In the genomic region with DNA sequence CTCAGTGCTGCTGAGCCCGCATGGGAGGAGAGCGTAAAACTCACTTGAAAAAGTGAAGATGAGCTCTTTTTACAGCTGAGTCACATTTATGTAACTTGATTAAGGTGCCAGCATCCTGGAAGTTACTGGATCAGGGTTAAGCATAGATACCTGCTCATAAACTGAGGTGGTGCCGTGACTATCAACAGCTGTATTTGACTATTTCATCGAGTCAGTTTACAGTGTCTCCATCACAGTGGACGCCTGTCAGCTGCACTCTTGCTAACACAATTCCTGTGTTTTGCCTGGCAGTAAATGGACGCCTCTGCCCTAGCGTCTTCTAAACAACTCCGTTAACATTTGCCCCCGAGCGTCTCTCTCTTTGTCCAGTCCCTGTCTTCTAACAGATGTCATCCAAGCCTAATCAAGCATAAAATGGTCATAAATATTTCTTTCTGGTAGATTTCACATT, we compare ENCODE assay signal across 10 cellular contexts.
DNase-seq lines count a peak whose midpoint lies in the region; ATAC-seq, FAIRE-seq and TF ChIP-seq lines count a peak whose summit lies in the region.
"Had no signal": no experiment of that assay in that cellular context is flagged by ENCODE, and none has a peak within 500 bp of the region (broad histone marks: within the 10 kb centered on the region; RNA-seq: fewer than 3 reads in every experiment).

No MANE protein-coding gene starts in this region.

- intact Hi-C loops in HepG2 (cut with micrococcal nuclease; ENCODE audit: unreplicated experiment) = loop anchor here (5.0 kb wide), 1 partner anchor 38 kb away; no protein-coding TSS in a partner anchor
- intact Hi-C loops in right lobe of liver (cut with DNase I) = no loop called here

- ATAC-seq in HepG2 (no peak; the same call in 1 of the 3 replicates), right lobe of liver (no peak), GM21529 (IDR thresholded peaks at IDR 0.05; ENCODE audit: unreplicated experiment) (no peak)

- TF ChIP-seq EP300 in HepG2 (IDR thresholded peaks at IDR 0.05; ENCODE audit: low read depth in 2 of 2, low read length in 2 of 2) = no peak
- no peak for TF ChIP-seq EP300 in HepG2 (CRISPR knock-in tag; IDR thresholded peaks at IDR 0.05; ENCODE audit: borderline replicate concordance)

- peaks cover 17% of the 10 kb centered on the region for H3K9me3 Mint-ChIP-seq in nephron progenitor cell

- DNase-seq in HepG2 (ENCODE audit: low spot score) (no peak), right lobe of liver (no peak), choroid plexus epithelial cell (ENCODE audit: low read depth) (peak; percentile 45), nephron progenitor cell (peak; percentile 28), AG08396 (ENCODE audit: low spot score) (no peak), GM19239 (ENCODE audit: insufficient read length, low spot score) (no peak)
- DNase-seq in activated effector memory CD4-positive, alpha-beta T cell treated with Interleukin-2 at 50 U/mL for 16 hours = no peak
- DNase-seq: activated gamma-delta T cell treated with Interleukin-2 at 50 U/mL for 16 hours had no signal

- H3K4me3 Mint-ChIP-seq in nephron progenitor cell = peak overlapping the region; percentile 28

- no peaks in the 10 kb centered on the region for H3K27me3 Mint-ChIP-seq in nephron progenitor cell (ENCODE audit: low read depth, poor library complexity)

- no peak overlapping the region; the same call in 1 of the 2 replicates for H3K4me2 ChIP-seq in HepG2 (ENCODE audit: low read depth, low read length)

- H3K9me3 ChIP-seq in HepG2 (ENCODE audit: low read length) (no peaks in the 10 kb centered on the region), right lobe of liver (no peaks in the 10 kb centered on the region)

- peaks cover 32% of the 10 kb centered on the region for H3K36me3 Mint-ChIP-seq in nephron progenitor cell (ENCODE audit: low read depth)

- no peak for TF ChIP-seq POLR2A in HepG2 (IDR thresholded peaks at IDR 0.05; ENCODE audit: insufficient read depth in 1 of 2, low read depth in 2 of 2, low read length in 2 of 2)
- TF ChIP-seq POLR2A in right lobe of liver (IDR thresholded peaks at IDR 0.05) = no peak

- H3K4me3 ChIP-seq in HepG2 (replicated peaks in 1 of 3; ENCODE audit: insufficient read depth in 1 of 3, low read depth in 2 of 3, low read length in 3 of 3) (no peak overlapping the region), right lobe of liver (no peak overlapping the region), choroid plexus epithelial cell (ENCODE audit: low read depth, low read length) (no peak overlapping the region)

- H3K27ac ChIP-seq in HepG2 (ENCODE audit: extremely low read length, insufficient read depth, low read length) = peak overlapping the region; percentile 34
- no peak overlapping the region for H3K27ac ChIP-seq in right lobe of liver

- H3K36me3 ChIP-seq in HepG2 (replicated peaks in 1 of 2; ENCODE audit: control insufficient read depth in 1 of 2, insufficient read depth in 2 of 2, low read length in 2 of 2) (peaks cover 3 to 24% of the 10 kb centered on the region in 2 experiments), right lobe of liver (no peaks in the 10 kb centered on the region)

- POLR2A ChIA-PET in HepG2 (lab: Yijun Ruan, JAX) = no interaction called here

- TF ChIP-seq CTCF in HepG2 (CRISPR knock-in tag; IDR thresholded peaks at IDR 0.05) (no peak), right lobe of liver (IDR thresholded peaks at IDR 0.05) (no peak), choroid plexus epithelial cell (conservative IDR thresholded peaks at IDR 0.05; ENCODE audit: low read depth, low read length) (no peak), nephron progenitor cell (IDR thresholded peaks at IDR 0.05) (no peak)

- peaks cover 59% of the 10 kb centered on the region for H3K4me1 ChIP-seq in HepG2 (ENCODE audit: insufficient read depth, low read length)
- peaks cover 0 to 32% (median 5%) of the 10 kb centered on the region in 4 donors for H3K4me1 ChIP-seq in right lobe of liver

- no peak overlapping the region for H3K9ac ChIP-seq in HepG2 (ENCODE audit: insufficient read depth, low read depth, low read length)

- no TSS peak for BruUV-seq in HepG2 (replicated peaks; lab: Mats Ljungman, UMichigan)

- peaks cover 89% of the 10 kb centered on the region for H3K4me1 Mint-ChIP-seq in nephron progenitor cell

- H4K20me1 ChIP-seq in HepG2 (ENCODE audit: insufficient read depth, low read length) = no peaks in the 10 kb centered on the region

- TF ChIP-seq RAD21 in HepG2 (CRISPR knock-in tag; IDR thresholded peaks at IDR 0.05) = no peak

- in situ Hi-C loops in HepG2 (cut with HindIII; ENCODE audit: extremely low pct_ligation_motif_present, low pct_unique_long_range_greater_than_20kb) = no loop called here

- H2AFZ ChIP-seq in HepG2 (ENCODE audit: low read length) = no peak overlapping the region

- FAIRE-seq in HepG2 (lab: Jason Lieb, UNC) (no peak), GM19239 (lab: Jason Lieb, UNC) (no peak)
- FAIRE-seq: GM18507 had no signal

- CTCF ChIA-PET in HepG2 (lab: Yijun Ruan, JAX; ENCODE audit: low intra/inter-chr PET ratio, low total read pairs) = no interaction called here

- H3K27me3 ChIP-seq in HepG2 (ENCODE audit: control insufficient read depth in 1 of 2, insufficient read depth in 2 of 2, low read length in 2 of 2) (no peaks in the 10 kb centered on the region), right lobe of liver (no peaks in the 10 kb centered on the region)

- peak overlapping the region; percentile 97 for H3K27ac Mint-ChIP-seq in nephron progenitor cell

- H3K79me2 ChIP-seq in HepG2 (ENCODE audit: insufficient read depth, low read length) = no peaks in the 10 kb centered on the region

- 82% methylated on average over 10 of the region's 10 CpGs for WGBS in HepG2 (ENCODE audit: low lambda C conversion rate)
- 67% methylated on average over 5 of the region's 10 CpGs for WGBS in right lobe of liver (ENCODE audit: insufficient coverage, low coverage, low lambda C conversion rate, missing lambda C conversion rate)

TF ChIP-seq in HepG2, 621 proteins besides CTCF, POLR2A, EP300 and RAD21:
- TF ChIP-seq HOXA5 (CRISPR knock-in tag; IDR thresholded peaks at IDR 0.05) = no peak
- TF ChIP-seq JUND (CRISPR knock-in tag; IDR thresholded peaks at IDR 0.05) = no peak
- TF ChIP-seq, protein P1, sequence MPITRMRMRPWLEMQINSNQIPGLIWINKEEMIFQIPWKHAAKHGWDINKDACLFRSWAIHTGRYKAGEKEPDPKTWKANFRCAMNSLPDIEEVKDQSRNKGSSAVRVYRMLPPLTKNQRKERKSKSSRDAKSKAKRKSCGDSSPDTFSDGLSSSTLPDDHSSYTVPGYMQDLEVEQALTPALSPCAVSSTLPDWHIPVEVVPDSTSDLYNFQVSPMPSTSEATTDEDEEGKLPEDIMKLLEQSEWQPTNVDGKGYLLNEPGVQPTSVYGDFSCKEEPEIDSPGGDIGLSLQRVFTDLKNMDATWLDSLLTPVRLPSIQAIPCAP (CRISPR knock-in tag; IDR thresholded peaks at IDR 0.05; ENCODE audit: low read depth) = no peak
- TF ChIP-seq PITX1 (CRISPR knock-in tag; IDR thresholded peaks at IDR 0.05) = no peak
- TF ChIP-seq CHCHD3 (CRISPR knock-in tag; IDR thresholded peaks at IDR 0.05) = no peak

Comparison
In these comparisons a context has a peak if more than half of its experiments do, and no peak if none do; other contexts are left out.
1. DNase-seq: peak in choroid plexus epithelial cell (single experiment) and nephron progenitor cell (single experiment); none in HepG2 (single experiment), right lobe of liver (0 of 3), activated effector memory CD4-positive, alpha-beta T cell treated with Interleukin-2 at 50 U/mL for 16 hours (single experiment), AG08396 (single experiment) and GM19239 (single experiment).